Comparison of ENCODE assay signal across 12 cellular contexts in genomic region chr6:71410164-71410566, GRCh38.
DNase-seq lines count a peak whose midpoint lies in the region; ATAC-seq and TF ChIP-seq lines count a peak whose summit lies in the region.
"Had no signal": no experiment of that assay in that cellular context is flagged by ENCODE, and none has a peak within 500 bp of the region (broad histone marks: within the 10 kb centered on the region; RNA-seq: fewer than 3 reads in every experiment).

No MANE protein-coding gene starts in this region.

- CTCF ChIA-PET in PC-3 (lab: Charles Lee), result no interaction called here

- no peak overlapping the region for H3K4me2 ChIP-seq in PC-3 (ENCODE audit: low read length)
- H3K4me2 ChIP-seq: PC-9 had no signal

- no peak overlapping the region for H3K27ac Mint-ChIP-seq in memory B cell
- H3K27ac Mint-ChIP-seq: dendritic cell treated with granulocyte-macrophage colony-stimulating factor and Interleukin-4, amounts not matched to agents 40 ng/mL and 50 ng/mL, for 4 days had no signal

- TF ChIP-seq CTCF in PC-3 (conservative IDR thresholded peaks at IDR 0.05; ENCODE audit: low read depth, low read length), result no peak
- no peak for TF ChIP-seq CTCF in esophagus squamous epithelium (IDR thresholded peaks at IDR 0.05)

- no peak overlapping the region for H3K9ac ChIP-seq in PC-3 (ENCODE audit: low read length)

- peaks cover 27% of the 10 kb centered on the region for H3K36me3 ChIP-seq in PC-3 (ENCODE audit: low read depth, low read length)
- H3K36me3 ChIP-seq in esophagus squamous epithelium, result peaks cover 0 to 1% (median 0%) of the 10 kb centered on the region in 3 donors
- H3K36me3 ChIP-seq: BE2C had no signal

- TF ChIP-seq POLR2A in esophagus squamous epithelium (IDR thresholded peaks at IDR 0.05), result no peak

- H3K27me3 Mint-ChIP-seq in memory B cell, result peaks cover 10% of the 10 kb centered on the region

- no peak overlapping the region for H3K4me3 Mint-ChIP-seq in memory B cell
- H3K4me3 Mint-ChIP-seq: dendritic cell treated with granulocyte-macrophage colony-stimulating factor and Interleukin-4, amounts not matched to agents 40 ng/mL and 50 ng/mL, for 4 days had no signal

- DNase-seq in ELR (ENCODE audit: low read depth) (peak; percentile 63), PC-3 (peak; percentile 50), memory B cell (ENCODE audit: low spot score in 2 of 2) (no peak), DMS79 (lab: John Stamatoyannopoulos, UW) (no peak), esophagus squamous epithelium (lab: John Stamatoyannopoulos, UW) (no peak), activated gamma-delta T cell (lab: John Stamatoyannopoulos, UW) (no peak)
- DNase-seq: BE2C, T1000 had no signal

- H3K27ac ChIP-seq in PC-3 (ENCODE audit: low read length) (peak overlapping the region; percentile 20; the same call in 1 of the 2 replicates), esophagus squamous epithelium (no peak overlapping the region)
- H3K27ac ChIP-seq: PC-9 had no signal

- 0 out of 2 replicates have a peak, but pooled peaks cover 3% of the 10 kb centered on the region for H3K9me3 ChIP-seq in PC-3 (ENCODE audit: low read length)
- no peaks in the 10 kb centered on the region for H3K9me3 ChIP-seq in esophagus squamous epithelium
- H3K9me3 ChIP-seq: BE2C had no signal

- POLR2A ChIA-PET in PC-3 (lab: Charles Lee; ENCODE audit: unreplicated experiment), result no interaction called here

- H3K4me1 Mint-ChIP-seq in memory B cell, result no peaks in the 10 kb centered on the region

- BruUV-seq in PC-3 (replicated peaks; lab: Mats Ljungman, UMichigan), result no TSS peak

- H3K4me1 ChIP-seq in PC-3 (ENCODE audit: insufficient read depth, low read length) (peaks cover 40% of the 10 kb centered on the region), esophagus squamous epithelium (peaks cover 0 to 18% (median 5%) of the 10 kb centered on the region in 3 donors)
- H3K4me1 ChIP-seq: BE2C had no signal

- no peaks in the 10 kb centered on the region for H4K20me1 ChIP-seq in PC-3 (ENCODE audit: low read length)

- no peaks in the 10 kb centered on the region for H3K36me3 Mint-ChIP-seq in memory B cell

- no peaks in the 10 kb centered on the region for H3K9me2 ChIP-seq in PC-3 (replicated peaks; ENCODE audit: low read length)

- no peaks in the 10 kb centered on the region for H3F3A ChIP-seq in PC-3 (ENCODE audit: low read length, unreplicated experiment)

- WGBS in esophagus squamous epithelium, 2 donors, result 56 to 83% methylated on average over 4 of the region's 4 CpGs

- H3K27me3 ChIP-seq in PC-3 (ENCODE audit: low read length), result no peaks in the 10 kb centered on the region
- no peaks in the 10 kb centered on the region for H3K27me3 ChIP-seq in esophagus squamous epithelium

- no peak overlapping the region for H2AFZ ChIP-seq in PC-3 (ENCODE audit: low read length)
- H2AFZ ChIP-seq: PC-9 had no signal

- H3K4me3 ChIP-seq in PC-3 (ENCODE audit: low read length), result no peak overlapping the region
- H3K4me3 ChIP-seq in esophagus squamous epithelium, result no peak overlapping the region
- H3K4me3 ChIP-seq: PC-9 had no signal

- intact Hi-C loops in PC-3 (cut with micrococcal nuclease), result no loop called here
- intact Hi-C loops in esophagus squamous epithelium (cut with DNase I), result no loop called here

- peaks cover 1% of the 10 kb centered on the region for H3K9me3 Mint-ChIP-seq in memory B cell
- H3K9me3 Mint-ChIP-seq: dendritic cell treated with granulocyte-macrophage colony-stimulating factor and Interleukin-4, amounts not matched to agents 40 ng/mL and 50 ng/mL, for 4 days had no signal

- no peaks in the 10 kb centered on the region for H3K79me2 ChIP-seq in PC-3 (ENCODE audit: low read length)

- ATAC-seq in GM21423 (IDR thresholded peaks at IDR 0.05; ENCODE audit: unreplicated experiment) (peak; percentile 64), PC-3 (peak; percentile 16; the same call in 1 of the 2 replicates), memory B cell (ENCODE audit: low read depth) (peak; percentile 31), GM21447 (IDR thresholded peaks at IDR 0.05; ENCODE audit: unreplicated experiment) (no peak)

Comparison
In these comparisons a context has a peak if more than half of its experiments do, and no peak if none do; other contexts are left out.
1. DNase-seq: peak in ELR (single experiment) and PC-3 (single experiment); none in memory B cell (0 of 2), DMS79 (single experiment), esophagus squamous epithelium (single experiment) and activated gamma-delta T cell (single experiment).